Comparison of ENCODE assay signal across 22 cellular contexts in the genomic region with DNA sequence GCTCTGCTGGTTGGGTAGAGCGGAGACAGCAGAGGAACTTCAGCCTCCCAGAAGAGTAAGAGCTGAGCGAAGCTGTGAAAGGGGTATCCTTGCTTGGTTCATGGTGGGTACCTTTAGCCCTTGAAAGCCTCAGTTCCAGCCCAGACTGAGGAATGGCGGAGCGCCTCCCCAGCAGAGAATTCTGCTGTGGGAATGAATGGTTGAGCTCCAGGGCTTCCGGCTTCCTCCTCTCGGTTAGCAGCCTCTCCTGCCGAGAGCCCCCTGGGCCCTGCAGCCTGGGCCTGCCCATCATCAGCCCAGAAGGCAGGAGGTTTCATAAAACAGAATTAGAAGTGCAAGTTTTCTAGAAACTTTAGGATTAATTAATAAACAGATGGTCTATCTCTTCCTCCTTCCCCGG.
"Had no signal": no experiment of that assay in that cellular context is flagged by ENCODE, and none has a peak within 500 bp of the region (broad histone marks: within the 10 kb centered on the region; RNA-seq: fewer than 3 reads in every experiment).

No MANE protein-coding gene starts in this region.

- H3K27ac Mint-ChIP-seq: activated CD4-positive, alpha-beta T cell treated with anti-CD3 and anti-CD28 coated beads, Interleukin-2, amount 10 ng/mL, durations not matched to agents 7 days and 5 days; activated CD8-positive, alpha-beta T cell treated with anti-CD3 and anti-CD28 coated beads for 36 hours; activated naive CD4-positive, alpha-beta T cell treated with anti-CD3 and anti-CD28 coated beads, Interleukin-2, amount 50 U/mL, for 24 hours; brain; dendritic cell treated with granulocyte-macrophage colony-stimulating factor and Interleukin-4, amounts not matched to agents 40 ng/mL and 50 ng/mL, for 4 days; natural killer cell treated with Interleukin-12 subunit alpha and Interleukin-12 subunit beta and Interleukin-15 and Interleukin-18, amount 100 ng/mL, for 72 hours; stimulated activated naive B cell treated with anti-CD40 and anti-IgM and Interleukin-4, amounts not matched to agents 10 μg/mL and 1 μg/mL and 100 μg/mL, for 72 hours had no signal

- H3K9me3 Mint-ChIP-seq: activated CD4-positive, alpha-beta T cell treated with anti-CD3 and anti-CD28 coated beads, Interleukin-2, amount 10 ng/mL, durations not matched to agents 7 days and 5 days; activated CD8-positive, alpha-beta T cell treated with anti-CD3 and anti-CD28 coated beads for 36 hours; activated naive CD4-positive, alpha-beta T cell treated with anti-CD3 and anti-CD28 coated beads, Interleukin-2, amount 50 U/mL, for 24 hours; activated T-cell treated with anti-CD3 and anti-CD28 coated beads, Interleukin-2, amount 50 U/mL, for 4 hours; brain; dendritic cell treated with granulocyte-macrophage colony-stimulating factor and Interleukin-4, amounts not matched to agents 40 ng/mL and 50 ng/mL, for 4 days; natural killer cell treated with Interleukin-12 subunit alpha and Interleukin-12 subunit beta and Interleukin-15 and Interleukin-18, amount 100 ng/mL, for 72 hours; stimulated activated naive B cell treated with anti-CD40 and anti-IgM and Interleukin-4, amounts not matched to agents 10 μg/mL and 1 μg/mL and 100 μg/mL, for 72 hours had no signal

- H3K4me1 Mint-ChIP-seq: activated naive CD4-positive, alpha-beta T cell treated with anti-CD3 and anti-CD28 coated beads, Interleukin-2, amount 50 U/mL, for 24 hours; stimulated activated naive B cell treated with anti-CD40 and anti-IgM and Interleukin-4, amounts not matched to agents 10 μg/mL and 1 μg/mL and 100 μg/mL, for 72 hours had no signal

- DNase-seq: activated CD4-positive, alpha-beta T cell treated with anti-CD3 and anti-CD28 coated beads, Interleukin-2, amount 10 ng/mL, durations not matched to agents 7 days and 5 days; activated CD4-positive, CD25-positive, alpha-beta regulatory T cell treated with anti-CD3 and anti-CD28 coated beads, Interleukin-2, amount 50 U/mL, for 72 hours; activated CD8-positive, alpha-beta T cell treated with anti-CD3 and anti-CD28 coated beads for 36 hours; activated gamma-delta T cell; activated T-cell treated with anti-CD3 and anti-CD28 coated beads, Interleukin-2, amount 50 U/mL, for 4 hours; aorta; effector CD4-positive, alpha-beta T cell; hippocampal formation; kidney glomerular epithelial cell; left lung; midbrain; occipital lobe; sigmoid colon; stimulated activated CD4-positive, alpha-beta T cell treated with anti-CD3 and anti-CD28 coated beads, Interleukin-15, amount 100 ng/mL, for 24 hours; stimulated activated naive B cell treated with anti-CD40 and anti-IgM and Interleukin-4, amounts not matched to agents 10 μg/mL and 1 μg/mL and 100 μg/mL, for 72 hours; T-helper 1 cell; upper lobe of left lung; WERI-Rb-1 had no signal

- H3K4me3 Mint-ChIP-seq: activated CD4-positive, alpha-beta T cell treated with anti-CD3 and anti-CD28 coated beads, Interleukin-2, amount 10 ng/mL, durations not matched to agents 7 days and 5 days; activated CD8-positive, alpha-beta T cell treated with anti-CD3 and anti-CD28 coated beads for 36 hours; activated naive CD4-positive, alpha-beta T cell treated with anti-CD3 and anti-CD28 coated beads, Interleukin-2, amount 50 U/mL, for 24 hours; activated T-cell treated with anti-CD3 and anti-CD28 coated beads, Interleukin-2, amount 50 U/mL, for 4 hours; brain; dendritic cell treated with granulocyte-macrophage colony-stimulating factor and Interleukin-4, amounts not matched to agents 40 ng/mL and 50 ng/mL, for 4 days; natural killer cell treated with Interleukin-12 subunit alpha and Interleukin-12 subunit beta and Interleukin-15 and Interleukin-18, amount 100 ng/mL, for 72 hours; stimulated activated naive B cell treated with anti-CD40 and anti-IgM and Interleukin-4, amounts not matched to agents 10 μg/mL and 1 μg/mL and 100 μg/mL, for 72 hours had no signal

- H3K27me3 Mint-ChIP-seq: activated CD4-positive, alpha-beta T cell treated with anti-CD3 and anti-CD28 coated beads, Interleukin-2, amount 10 ng/mL, durations not matched to agents 7 days and 5 days; activated CD8-positive, alpha-beta T cell treated with anti-CD3 and anti-CD28 coated beads for 36 hours; activated naive CD4-positive, alpha-beta T cell treated with anti-CD3 and anti-CD28 coated beads, Interleukin-2, amount 50 U/mL, for 24 hours; dendritic cell treated with granulocyte-macrophage colony-stimulating factor and Interleukin-4, amounts not matched to agents 40 ng/mL and 50 ng/mL, for 4 days had no signal

- H3K36me3 Mint-ChIP-seq: activated naive CD4-positive, alpha-beta T cell treated with anti-CD3 and anti-CD28 coated beads, Interleukin-2, amount 50 U/mL, for 24 hours; brain; natural killer cell treated with Interleukin-12 subunit alpha and Interleukin-12 subunit beta and Interleukin-15 and Interleukin-18, amount 100 ng/mL, for 72 hours; stimulated activated naive B cell treated with anti-CD40 and anti-IgM and Interleukin-4, amounts not matched to agents 10 μg/mL and 1 μg/mL and 100 μg/mL, for 72 hours had no signal
